In the genomic region with DNA sequence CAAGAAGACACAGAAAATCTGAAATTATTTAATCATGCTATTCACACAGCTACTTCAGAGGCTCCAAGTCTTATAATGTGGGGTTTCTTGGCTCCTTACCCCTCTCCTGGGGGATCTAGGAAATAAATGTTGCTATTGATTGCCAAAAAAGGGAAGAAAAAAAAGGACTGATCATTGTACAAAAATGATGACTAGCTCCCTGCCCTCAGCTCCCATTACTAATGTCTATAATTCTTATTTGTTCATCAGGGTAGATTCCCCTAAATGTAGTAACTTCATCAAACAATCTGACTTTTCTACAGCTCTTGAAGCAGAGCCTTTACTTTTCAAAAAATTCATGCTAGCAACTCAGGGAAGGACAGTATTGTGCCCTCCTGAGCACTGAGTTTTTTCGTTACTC, we compare ENCODE assay signal across 14 cellular contexts. TPM values are rescaled to one million over a fixed set of nuclear protein-coding genes. Genes with fewer than 3 reads are reported as not detected.
DNase-seq lines count a peak whose midpoint lies in the region; ATAC-seq, FAIRE-seq and TF ChIP-seq lines count a peak whose summit lies in the region.
"Had no signal": no experiment of that assay in that cellular context is flagged by ENCODE, and none has a peak within 500 bp of the region (broad histone marks: within the 10 kb centered on the region; RNA-seq: fewer than 3 reads in every experiment).

No MANE protein-coding gene starts in this region.

- no peak for TF ChIP-seq RAD21 in SK-N-SH (IDR thresholded peaks at IDR 0.05; ENCODE audit: low read length)

- no peak overlapping the region for H3K27ac Mint-ChIP-seq in nephron progenitor cell
- no peak overlapping the region for H3K27ac Mint-ChIP-seq in activated naive CD4-positive, alpha-beta T cell treated with anti-CD3 and anti-CD28 coated beads, Interleukin-2, amount 50 U/mL, for 72 hours
- H3K27ac Mint-ChIP-seq: GM23338 had no signal

- H3K27me3 ChIP-seq in SK-N-SH (ENCODE audit: insufficient read depth): no peaks in the 10 kb centered on the region
- H3K27me3 ChIP-seq in uterus: no peaks in the 10 kb centered on the region
- no peaks in the 10 kb centered on the region for H3K27me3 ChIP-seq in small intestine (ENCODE audit: control insufficient read depth in 2 of 2, insufficient read depth in 2 of 2, low read length in 2 of 2)
- no peaks in the 10 kb centered on the region for H3K27me3 ChIP-seq in thyroid gland

- TF ChIP-seq EP300 in SK-N-SH (IDR thresholded peaks at IDR 0.05; ENCODE audit: borderline replicate concordance in 1 of 2, low read depth in 1 of 2, low read length in 1 of 2): no peak

- peaks cover 37% of the 10 kb centered on the region for H3K79me2 ChIP-seq in SK-N-SH (ENCODE audit: insufficient read depth)

- peaks cover 5% of the 10 kb centered on the region for H4K20me1 ChIP-seq in SK-N-SH (ENCODE audit: insufficient read depth)

- FAIRE-seq in small intestine (lab: Jason Lieb, UNC): no peak

- H3K9ac ChIP-seq in SK-N-SH: peak overlapping the region; percentile 73

- WGBS in SK-N-SH (ENCODE audit: low lambda C conversion rate): 95% methylated on average over 1 of the region's 1 CpG
- 43 to 70% (median 50%) methylated on average over 1 of the region's 1 CpG for WGBS in small intestine, 3 donors
- WGBS in thyroid gland, 2 donors: 62 to 76% methylated on average over 1 of the region's 1 CpG

- peaks cover 8% of the 10 kb centered on the region for H3F3A ChIP-seq in SK-N-SH (replicated peaks; ENCODE audit: insufficient read depth)

- H3K4me2 ChIP-seq in SK-N-SH: peak overlapping the region; percentile 92
- H3K4me2 ChIP-seq: GM23338 had no signal

- TF ChIP-seq CTCF in SK-N-SH (IDR thresholded peaks at IDR 0.05): no peak
- no peak for TF ChIP-seq CTCF in epithelial cell of esophagus (IDR thresholded peaks at IDR 0.05; ENCODE audit: insufficient read depth, low read depth, low read length, missing control alignments)
- TF ChIP-seq CTCF in nephron progenitor cell (IDR thresholded peaks at IDR 0.05): no peak
- TF ChIP-seq CTCF in uterus (IDR thresholded peaks at IDR 0.05): no peak
- no peak for TF ChIP-seq CTCF in thyroid gland (IDR thresholded peaks at IDR 0.05)

- ATAC-seq in SK-N-SH treated with all-trans-retinoic acid at 6 μM for 48 hours: no peak
- ATAC-seq in activated naive CD4-positive, alpha-beta T cell treated with anti-CD3 and anti-CD28 coated beads, Interleukin-2, amount 50 U/mL, for 72 hours: no peak
- ATAC-seq: activated CD4-positive, CD25-positive, alpha-beta regulatory T cell treated with anti-CD3 and anti-CD28 coated beads, Interleukin-2, amount 50 U/mL, for 24 hours; GM23338 had no signal

- peak overlapping the region; percentile 88 for H2AFZ ChIP-seq in SK-N-SH (ENCODE audit: low read depth)

- peaks cover 10% of the 10 kb centered on the region for H3K36me3 Mint-ChIP-seq in nephron progenitor cell (ENCODE audit: low read depth)
- peaks cover 16 to 25% of the 10 kb centered on the region in 2 donors for H3K36me3 Mint-ChIP-seq in activated naive CD4-positive, alpha-beta T cell treated with anti-CD3 and anti-CD28 coated beads, Interleukin-2, amount 50 U/mL, for 72 hours

- no peak for TF ChIP-seq POLR2A in uterus (IDR thresholded peaks at IDR 0.05)
- no peak for TF ChIP-seq POLR2A in thyroid gland (IDR thresholded peaks at IDR 0.05)

- H3K36me3 ChIP-seq in SK-N-SH (replicated peaks in 1 of 2; ENCODE audit: control insufficient read depth in 1 of 2, insufficient read depth in 2 of 2, low read length in 1 of 2): peaks cover 0 to 7% of the 10 kb centered on the region in 2 experiments
- no peaks in the 10 kb centered on the region for H3K36me3 ChIP-seq in uterus
- H3K36me3 ChIP-seq in small intestine (ENCODE audit: control insufficient read depth in 2 of 2, insufficient read depth in 2 of 2, low read length in 2 of 2): no peaks in the 10 kb centered on the region
- no peaks in the 10 kb centered on the region for H3K36me3 ChIP-seq in thyroid gland

- no peaks in the 10 kb centered on the region for H3K9me3 Mint-ChIP-seq in nephron progenitor cell
- no peaks in the 10 kb centered on the region for H3K9me3 Mint-ChIP-seq in activated naive CD4-positive, alpha-beta T cell treated with anti-CD3 and anti-CD28 coated beads, Interleukin-2, amount 50 U/mL, for 72 hours
- H3K9me3 Mint-ChIP-seq: GM23338 had no signal

- H3K27me3 Mint-ChIP-seq in nephron progenitor cell (ENCODE audit: low read depth, poor library complexity): no peaks in the 10 kb centered on the region

- peak overlapping the region; percentile 65 for H3K4me3 Mint-ChIP-seq in nephron progenitor cell
- H3K4me3 Mint-ChIP-seq: GM23338 had no signal

- CTCF ChIA-PET in SK-N-SH (lab: Yijun Ruan, JAX): interaction anchor here (1.1 to 1.4 kb wide), 2 partner anchors 12 to 13 kb away, joined by 3 read pairs; no protein-coding TSS in a partner anchor

- POLR2A ChIA-PET in SK-N-SH (lab: Yijun Ruan, JAX): no interaction called here

- H3K9me2 ChIP-seq in SK-N-SH: no peaks in the 10 kb centered on the region

- H3K9me3 ChIP-seq in SK-N-SH (no peaks in the 10 kb centered on the region), uterus (no peaks in the 10 kb centered on the region), small intestine (ENCODE audit: control insufficient read depth, low read depth) (no peaks in the 10 kb centered on the region), thyroid gland (no peaks in the 10 kb centered on the region)

- intact Hi-C loops in uterus (cut with DNase I; ENCODE audit: low total_unique reads) (no loop called here), thyroid gland (cut with DNase I) (no loop called here)

- peaks cover 18 to 19% of the 10 kb centered on the region in 2 experiments for H3K4me1 ChIP-seq in SK-N-SH (ENCODE audit: control insufficient read depth in 1 of 2, insufficient read depth in 2 of 2, low read depth in 1 of 2, low read length in 1 of 2)
- peaks cover 4 to 12% of the 10 kb centered on the region in 2 donors for H3K4me1 ChIP-seq in uterus
- peaks cover under 1 to 7% of the 10 kb centered on the region in 2 donors for H3K4me1 ChIP-seq in small intestine (ENCODE audit: control insufficient read depth in 2 of 2, insufficient read depth in 1 of 2, low read depth in 1 of 2, low read length in 1 of 2)
- H3K4me1 ChIP-seq in thyroid gland: peaks cover 21 to 28% of the 10 kb centered on the region in 2 donors

- DNase-seq in SK-N-SH: no peak
- no peak for DNase-seq in epithelial cell of esophagus (ENCODE audit: low read depth)
- no peak for DNase-seq in nephron progenitor cell
- DNase-seq in uterus: no peak
- no peak for DNase-seq in activated naive CD4-positive, alpha-beta T cell treated with anti-CD3 and anti-CD28 coated beads, Interleukin-2, amount 50 U/mL, for 72 hours (ENCODE audit: low spot score in 2 of 2)
- DNase-seq in small intestine: no peak
- DNase-seq in thyroid gland: no peak
- DNase-seq: cerebellar nuclear complex, glutamatergic neuron, NCI-H2171 treated with DMSO at 0.1 percent for 48 hours, substantia nigra had no signal

- H3K27ac ChIP-seq in SK-N-SH (ENCODE audit: low read depth in 2 of 2, low read length in 1 of 2) (peak overlapping the region; percentile 43 to 95; a peak in 3 of 4 replicates), uterus (peak overlapping the region; percentile 51 to 94), small intestine (ENCODE audit: low read depth in 1 of 2, low read length in 1 of 2) (peak overlapping the region in 1 of 2 donors; percentile 27), thyroid gland (peak overlapping the region in 1 of 3 donors; percentile 90)

- peaks cover 47% of the 10 kb centered on the region for H3K4me1 Mint-ChIP-seq in nephron progenitor cell

- peak overlapping the region in 1 of 2 experiments; percentile 46; a peak in 2 of 4 replicates for H3K4me3 ChIP-seq in SK-N-SH (ENCODE audit: low read depth in 2 of 2, low read length in 1 of 2)
- H3K4me3 ChIP-seq in epithelial cell of esophagus (ENCODE audit: low read length): peak overlapping the region; percentile 33
- peak overlapping the region in 1 of 2 donors; percentile 31 for H3K4me3 ChIP-seq in uterus
- peak overlapping the region in 1 of 2 donors; percentile 10 for H3K4me3 ChIP-seq in small intestine (ENCODE audit: low read depth in 1 of 2, low read length in 2 of 2)
- H3K4me3 ChIP-seq in thyroid gland (replicated peaks in 1 of 3): peak overlapping the region in 1 of 3 donors; percentile 2
- H3K4me3 ChIP-seq: GM23338 had no signal

TF ChIP-seq in SK-N-SH, 30 proteins besides CTCF, POLR2A, EP300 and RAD21 (continues in another document):
- TF ChIP-seq GATA2 (CRISPR knock-in tag; IDR thresholded peaks at IDR 0.05) (no peak), RFX5 (IDR thresholded peaks at IDR 0.05; ENCODE audit: low read length) (no peak), POLR2AphosphoS5 (IDR thresholded peaks at IDR 0.05; ENCODE audit: low read depth, low read length) (no peak), TCF12 (IDR thresholded peaks at IDR 0.05) (no peak), MXI1 (IDR thresholded peaks at IDR 0.05; ENCODE audit: low read depth, low read length) (no peak), FOSL2 (IDR thresholded peaks at IDR 0.05; ENCODE audit: borderline replicate concordance, low read depth) (no peak)

TF ChIP-seq in SK-N-SH treated with all-trans-retinoic acid at 6 μM for 48 hours, 23 proteins besides CTCF, POLR2A, EP300 and RAD21 (continues in another document):
- TF ChIP-seq ZC3H10 (CRISPR knock-in tag; IDR thresholded peaks at IDR 0.05): no peak
- TF ChIP-seq POU6F1 (CRISPR knock-in tag; IDR thresholded peaks at IDR 0.05; ENCODE audit: borderline replicate concordance, low read depth): no peak
- TF ChIP-seq ZNF565 (CRISPR knock-in tag; conservative IDR thresholded peaks at IDR 0.05; ENCODE audit: low read depth): no peak
- no peak for TF ChIP-seq RARB (CRISPR knock-in tag; IDR thresholded peaks at IDR 0.05)
- no peak for TF ChIP-seq GLIS3 (CRISPR knock-in tag; IDR thresholded peaks at IDR 0.05)
- TF ChIP-seq ESRRG (CRISPR knock-in tag; IDR thresholded peaks at IDR 0.05): no peak

RNA-seq across cellular contexts. Expression of gene SMC5, which starts 3.3 kb away (rescaled TPM):
- polyA plus RNA-seq in SK-N-SH (2012; rRNA removed): 5.3 and 7.5 TPM in 2 replicates
- 6.5 and 8.2 TPM in 2 replicates for polyA plus RNA-seq in SK-N-SH (2012; cell fraction: cytosol; rRNA removed)
- 6.4 and 14.5 TPM in 2 replicates for polyA plus RNA-seq in SK-N-SH (2012; cell fraction: nucleus; rRNA removed)
- total RNA-seq in uterus: 10 to 100 TPM; 17.9 to 65.5 (median 35.4) TPM
- total RNA-seq in activated naive CD4-positive, alpha-beta T cell treated with anti-CD3 and anti-CD28 coated beads, Interleukin-2, amount 50 U/mL, for 72 hours: 10 to 100 TPM; 39.8 to 45.7 TPM
- polyA plus RNA-seq in small intestine: 10 to 100 TPM in 2 of 3 donors, 1 to 10 TPM in 1; 8.4 to 11.6 (median 11.2) TPM
- 10 to 100 TPM; 33.1 to 49.4 (median 39.2) TPM for total RNA-seq in thyroid gland
